In genomic region chr5:139788294-139788875, GRCh38 we compare ENCODE assay signal across 1 cellular context.
TF ChIP-seq lines count a peak whose summit lies in the region.

No MANE protein-coding gene starts in this region.

TF ChIP-seq in GM12878, 131 proteins besides CTCF, POLR2A, EP300 and RAD21:
- TF ChIP-seq SMARCA5 (IDR thresholded peaks at IDR 0.05) = no peak
- TF ChIP-seq LARP7 (IDR thresholded peaks at IDR 0.05) = no peak
- no peak for TF ChIP-seq DPF2 (IDR thresholded peaks at IDR 0.05)
